ENCODE assay signal across 18 cellular contexts in genomic region chr11:119874660-119875238, GRCh38.
"Had no signal": no experiment of that assay in that cellular context is flagged by ENCODE, and none has a peak within 500 bp of the region (broad histone marks: within the 10 kb centered on the region; RNA-seq: fewer than 3 reads in every experiment).

No MANE protein-coding gene starts in this region.

- DNase-seq: activated CD4-positive, alpha-beta T cell treated with anti-CD3 and anti-CD28 coated beads, Interleukin-2, amount 50 U/mL, for 48 hours; activated CD4-positive, CD25-positive, alpha-beta regulatory T cell treated with anti-CD3 and anti-CD28 coated beads, Interleukin-2, amount 50 U/mL, for 72 hours; activated CD8-positive, alpha-beta memory T cell treated with anti-CD3 and anti-CD28 coated beads, Interleukin-2, amount 10 ng/mL, durations not matched to agents 7 days and 5 days; activated effector memory CD4-positive, alpha-beta T cell treated with anti-CD3 and anti-CD28 coated beads, Interleukin-2, amount 50 U/mL, for 16 hours; activated T-cell treated with anti-CD3 and anti-CD28 coated beads, Interleukin-2, amount 50 U/mL, for 24 hours; amniotic stem cell; body of pancreas; cortex of kidney; effector memory CD8-positive, alpha-beta T cell; erythroblast; left cardiac atrium; mucosa of descending colon; stimulated activated CD4-positive, alpha-beta T cell treated with anti-CD3 and anti-CD28 coated beads, Interleukin-4, amount 100 ng/mL, for 1 hour; stimulated activated naive CD8-positive, alpha-beta T cell treated with anti-CD3 and anti-CD28 coated beads, Interleukin-15, amount 100 ng/mL, for 72 hours; uterus had no signal

- H3K36me3 Mint-ChIP-seq: activated CD8-positive, alpha-beta memory T cell treated with anti-CD3 and anti-CD28 coated beads, Interleukin-2, amount 10 ng/mL, durations not matched to agents 7 days and 5 days; activated naive CD4-positive, alpha-beta T cell treated with anti-CD3 and anti-CD28 coated beads, Interleukin-2, amount 50 U/mL, for 72 hours; naive thymus-derived CD8-positive, alpha-beta T cell had no signal

- H3K4me3 Mint-ChIP-seq: activated CD8-positive, alpha-beta memory T cell treated with anti-CD3 and anti-CD28 coated beads, Interleukin-2, amount 10 ng/mL, durations not matched to agents 7 days and 5 days; activated T-cell treated with anti-CD3 and anti-CD28 coated beads, Interleukin-2, amount 50 U/mL, for 24 hours; central memory CD8-positive, alpha-beta T cell; effector memory CD8-positive, alpha-beta T cell; naive thymus-derived CD8-positive, alpha-beta T cell; stimulated activated naive CD8-positive, alpha-beta T cell treated with anti-CD3 and anti-CD28 coated beads, Interleukin-15, amount 100 ng/mL, for 72 hours had no signal

- ATAC-seq: activated CD8-positive, alpha-beta memory T cell treated with anti-CD3 and anti-CD28 coated beads, Interleukin-2, amount 10 ng/mL, durations not matched to agents 7 days and 5 days; activated naive CD4-positive, alpha-beta T cell treated with anti-CD3 and anti-CD28 coated beads, Interleukin-2, amount 50 U/mL, for 72 hours; body of pancreas; effector memory CD8-positive, alpha-beta T cell; left cardiac atrium; mucosa of descending colon; naive thymus-derived CD8-positive, alpha-beta T cell; stimulated activated naive CD8-positive, alpha-beta T cell treated with anti-CD3 and anti-CD28 coated beads, Interleukin-15, amount 100 ng/mL, for 72 hours had no signal

- H3K36me3 ChIP-seq: uterus had no signal

- H3K4me1 ChIP-seq: body of pancreas, uterus had no signal

- H3K9me3 Mint-ChIP-seq: activated naive CD4-positive, alpha-beta T cell treated with anti-CD3 and anti-CD28 coated beads, Interleukin-2, amount 50 U/mL, for 72 hours; activated T-cell treated with anti-CD3 and anti-CD28 coated beads, Interleukin-2, amount 50 U/mL, for 24 hours; central memory CD8-positive, alpha-beta T cell; effector memory CD8-positive, alpha-beta T cell; naive thymus-derived CD8-positive, alpha-beta T cell; stimulated activated naive CD8-positive, alpha-beta T cell treated with anti-CD3 and anti-CD28 coated beads, Interleukin-15, amount 100 ng/mL, for 72 hours had no signal

- H3K27me3 ChIP-seq: body of pancreas, uterus had no signal

- H3K27ac ChIP-seq: body of pancreas, uterus had no signal

- H3K27ac Mint-ChIP-seq: activated CD8-positive, alpha-beta memory T cell treated with anti-CD3 and anti-CD28 coated beads, Interleukin-2, amount 10 ng/mL, durations not matched to agents 7 days and 5 days; activated T-cell treated with anti-CD3 and anti-CD28 coated beads, Interleukin-2, amount 50 U/mL, for 24 hours; effector memory CD8-positive, alpha-beta T cell; naive thymus-derived CD8-positive, alpha-beta T cell had no signal

- H3K9me3 ChIP-seq: body of pancreas, mucosa of descending colon, uterus had no signal

- H3K4me3 ChIP-seq: body of pancreas, mucosa of descending colon, uterus had no signal

- H3K4me1 Mint-ChIP-seq: activated CD8-positive, alpha-beta memory T cell treated with anti-CD3 and anti-CD28 coated beads, Interleukin-2, amount 10 ng/mL, durations not matched to agents 7 days and 5 days; central memory CD8-positive, alpha-beta T cell; naive thymus-derived CD8-positive, alpha-beta T cell; stimulated activated naive CD8-positive, alpha-beta T cell treated with anti-CD3 and anti-CD28 coated beads, Interleukin-15, amount 100 ng/mL, for 72 hours had no signal
